In the genomic region with DNA sequence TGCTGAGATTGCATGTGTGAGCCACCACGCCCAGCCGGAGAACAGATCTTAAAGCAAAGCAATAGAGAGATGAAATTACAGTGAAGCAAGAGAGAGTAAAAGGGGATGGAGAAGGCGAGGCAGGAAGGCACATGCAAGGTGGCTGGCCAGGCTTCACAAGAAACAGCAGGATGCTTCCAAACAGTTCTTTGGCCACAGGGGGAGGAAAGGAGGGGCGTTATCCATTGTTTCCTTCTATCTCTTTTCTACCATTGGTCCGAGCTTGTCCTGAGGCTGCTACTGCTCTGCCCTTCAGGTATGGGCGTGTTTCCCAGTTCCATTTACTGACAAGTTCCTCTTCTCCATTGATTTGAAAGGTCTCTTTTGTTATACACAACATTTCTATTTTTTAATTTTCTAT, we compare ENCODE assay signal across 28 cellular contexts.
"Had no signal": no experiment of that assay in that cellular context is flagged by ENCODE, and none has a peak within 500 bp of the region (broad histone marks: within the 10 kb centered on the region; RNA-seq: fewer than 3 reads in every experiment).

No MANE protein-coding gene starts in this region.

- H3K36me3 ChIP-seq: left ventricle myocardium inferior, pancreas, prostate gland, stomach, thyroid gland, transverse colon, upper lobe of left lung, vagina had no signal

- H3K27ac ChIP-seq: left ventricle myocardium inferior, pancreas, prostate gland, skin epidermis, stomach, testis, thyroid gland, transverse colon, upper lobe of left lung, vagina had no signal

- H3K27ac Mint-ChIP-seq: natural killer cell treated with Interleukin-12 subunit alpha and Interleukin-12 subunit beta and Interleukin-15 and Interleukin-18, amount 100 ng/mL, for 72 hours; stimulated activated naive B cell treated with anti-CD40 and anti-IgM and Interleukin-4, amounts not matched to agents 10 μg/mL and 1 μg/mL and 100 μg/mL, for 72 hours had no signal

- H3K36me3 Mint-ChIP-seq: natural killer cell treated with Interleukin-12 subunit alpha and Interleukin-12 subunit beta and Interleukin-15 and Interleukin-18, amount 100 ng/mL, for 72 hours; stimulated activated naive B cell treated with anti-CD40 and anti-IgM and Interleukin-4, amounts not matched to agents 10 μg/mL and 1 μg/mL and 100 μg/mL, for 72 hours had no signal

- H3K4me3 ChIP-seq: left ventricle myocardium inferior, lung, mucosa of descending colon, pancreas, prostate gland, skin epidermis, stomach, testis, thyroid gland, transverse colon, upper lobe of left lung, vagina had no signal

- H3K27me3 ChIP-seq: pancreas, stomach, testis, thyroid gland, upper lobe of left lung, vagina had no signal

- ATAC-seq: mucosa of descending colon; naive thymus-derived CD4-positive, alpha-beta T cell; natural killer cell treated with Interleukin-12 subunit alpha and Interleukin-12 subunit beta and Interleukin-15 and Interleukin-18, amount 100 ng/mL, for 72 hours; pancreas; right cardiac atrium; sciatic nerve; stimulated activated naive B cell treated with anti-CD40 and anti-IgM and Interleukin-4, amounts not matched to agents 10 μg/mL and 1 μg/mL and 100 μg/mL, for 72 hours; stimulated activated naive CD8-positive, alpha-beta T cell treated with anti-CD3 and anti-CD28 coated beads, Interleukin-15, Interleukin-2, amounts not matched to agents 100 U/mL and 50 U/mL, for 24 hours had no signal

- H3K4me3 Mint-ChIP-seq: naive thymus-derived CD4-positive, alpha-beta T cell; natural killer cell treated with Interleukin-12 subunit alpha and Interleukin-12 subunit beta and Interleukin-15 and Interleukin-18, amount 100 ng/mL, for 72 hours; stimulated activated naive B cell treated with anti-CD40 and anti-IgM and Interleukin-4, amounts not matched to agents 10 μg/mL and 1 μg/mL and 100 μg/mL, for 72 hours had no signal

- DNase-seq: hippocampal formation; islet precursor cell; left ventricle myocardium inferior; midbrain; mucosa of descending colon; naive thymus-derived CD4-positive, alpha-beta T cell; nucleus accumbens; pancreas; posterior cingulate gyrus; retina; right cardiac atrium; stimulated activated CD4-positive, alpha-beta T cell treated with anti-CD3 and anti-CD28 coated beads, Interleukin-12 subunit alpha, Interleukin-12 subunit beta, amount 100 ng/mL, for 4 hours; stimulated activated CD4-positive, alpha-beta T cell treated with anti-CD3 and anti-CD28 coated beads, Interleukin-15, amount 100 ng/mL, for 24 hours; stimulated activated CD4-positive, alpha-beta T cell treated with anti-CD3 and anti-CD28 coated beads, Interleukin-2, amount 100 ng/mL, for 24 hours; stimulated activated CD4-positive, alpha-beta T cell treated with anti-CD3 and anti-CD28 coated beads, Interleukin-4, amount 100 ng/mL, for 1 hour; stimulated activated naive B cell treated with anti-CD40 and anti-IgM and Interleukin-4, amounts not matched to agents 10 μg/mL and 1 μg/mL and 100 μg/mL, for 72 hours; stimulated activated naive CD8-positive, alpha-beta T cell treated with anti-CD3 and anti-CD28 coated beads, Interleukin-15, Interleukin-2, amounts not matched to agents 100 U/mL and 50 U/mL, for 24 hours; stomach; testis; thyroid gland; transverse colon; upper lobe of left lung had no signal

- H3K4me1 ChIP-seq: left ventricle myocardium inferior, pancreas, prostate gland, stomach, testis, transverse colon, upper lobe of left lung, vagina had no signal

- H3K27me3 Mint-ChIP-seq: stimulated activated naive B cell treated with anti-CD40 and anti-IgM and Interleukin-4, amounts not matched to agents 10 μg/mL and 1 μg/mL and 100 μg/mL, for 72 hours had no signal

- H3K9me3 Mint-ChIP-seq: natural killer cell treated with Interleukin-12 subunit alpha and Interleukin-12 subunit beta and Interleukin-15 and Interleukin-18, amount 100 ng/mL, for 72 hours; stimulated activated naive B cell treated with anti-CD40 and anti-IgM and Interleukin-4, amounts not matched to agents 10 μg/mL and 1 μg/mL and 100 μg/mL, for 72 hours had no signal
